ENCODE assay signal across 30 cellular contexts in the genomic region with DNA sequence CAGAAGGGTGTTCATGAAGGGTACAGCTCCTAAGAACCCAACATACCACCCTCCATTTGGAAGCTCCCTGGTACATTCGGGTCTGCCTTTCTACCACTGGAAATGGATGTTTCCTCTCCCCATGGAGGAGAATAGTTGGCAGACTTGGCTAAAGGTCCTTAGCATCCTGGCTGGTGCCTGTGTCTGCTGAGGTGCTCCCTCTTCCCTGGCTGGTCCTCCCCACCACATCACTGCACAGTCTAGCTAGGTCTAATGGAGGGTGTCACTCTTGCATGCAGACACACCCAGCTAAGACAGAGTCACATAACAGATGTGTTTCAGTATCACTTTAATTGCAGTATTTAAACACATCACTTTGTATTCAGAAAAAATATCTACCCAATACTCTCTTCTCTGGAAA. TPM values are rescaled to one million over a fixed set of nuclear protein-coding genes. Genes with fewer than 3 reads are reported as not detected.
DNase-seq lines count a peak whose midpoint lies in the region; ATAC-seq and TF ChIP-seq lines count a peak whose summit lies in the region.
"Had no signal": no experiment of that assay in that cellular context is flagged by ENCODE, and none has a peak within 500 bp of the region (broad histone marks: within the 10 kb centered on the region; RNA-seq: fewer than 3 reads in every experiment).

No MANE protein-coding gene starts in this region.

- DNase-seq in Caco-2 (no peak), esophagus muscularis mucosa (ENCODE audit: extremely low spot score) (no peak), testis (no peak)
- DNase-seq in stimulated activated effector memory CD8-positive, alpha-beta T cell treated with anti-CD3 and anti-CD28 coated beads, Interleukin-12 subunit alpha, Interleukin-12 subunit beta, amount 100 ng/mL, for 72 hours (ENCODE audit: low spot score in 2 of 2): no peak
- no peak for DNase-seq in stimulated activated CD8-positive, alpha-beta memory T cell treated with anti-CD3 and anti-CD28 coated beads, Interleukin-4, amount 100 ng/mL, for 48 hours
- DNase-seq: activated CD4-positive, alpha-beta memory T cell treated with anti-CD3 and anti-CD28 coated beads for 36 hours; activated CD4-positive, CD25-positive, alpha-beta regulatory T cell treated with anti-CD3 and anti-CD28 coated beads, Interleukin-2, amount 50 U/mL, for 72 hours; activated CD8-positive, alpha-beta memory T cell treated with anti-CD3 and anti-CD28 coated beads, Interleukin-2, amount 50 U/mL, for 48 hours; activated naive CD4-positive, alpha-beta T cell treated with anti-CD3 and anti-CD28 coated beads, Interleukin-2, amount 50 U/mL, for 16 hours; brain microvascular endothelial cell; DMS79 treated with DMSO at 0.1 percent for 48 hours; GF-D8; HCEC 1CT; head of caudate nucleus; kidney; lower lobe of right lung; mucosa of descending colon; NCI-H146; NCI-H345; pancreas; SHP77; spleen; stimulated activated CD4-positive, alpha-beta T cell treated with anti-CD3 and anti-CD28 coated beads, Interleukin-2, amount 100 ng/mL, for 24 hours; stimulated activated naive CD8-positive, alpha-beta T cell treated with anti-CD3 and anti-CD28 coated beads, Interleukin-15, amount 100 ng/mL, for 72 hours; T-helper 17 cell; tibial artery had no signal

- BruUV-seq in Caco-2 (replicated peaks; lab: Mats Ljungman, UMichigan): no TSS peak

- no peak for TF ChIP-seq EP300 in esophagus muscularis mucosa (IDR thresholded peaks at IDR 0.05)

- H3K4me3 ChIP-seq in Caco-2 (ENCODE audit: low read depth, low read length) (no peak overlapping the region), esophagus muscularis mucosa (no peak overlapping the region), testis (no peak overlapping the region)
- H3K4me3 ChIP-seq: lower lobe of right lung, mucosa of descending colon, pancreas, spleen, tibial artery had no signal

- no peaks in the 10 kb centered on the region for H3K36me3 ChIP-seq in Caco-2 (ENCODE audit: control insufficient read depth, insufficient read depth, low read length)
- H3K36me3 ChIP-seq in KOPT-K1 (ENCODE audit: insufficient read depth, low read length): no peaks in the 10 kb centered on the region
- H3K36me3 ChIP-seq in esophagus muscularis mucosa: peaks cover 0 to 30% (median 6%) of the 10 kb centered on the region in 4 donors
- no peaks in the 10 kb centered on the region for H3K36me3 ChIP-seq in testis (ENCODE audit: low read depth, missing control alignments)
- H3K36me3 ChIP-seq: brain microvascular endothelial cell, lower lobe of right lung, pancreas, spleen, tibial artery had no signal

- no peaks in the 10 kb centered on the region for H3K36me3 Mint-ChIP-seq in Caco-2 (ENCODE audit: insufficient read depth, unreplicated experiment)
- H3K36me3 Mint-ChIP-seq in stimulated activated effector memory CD8-positive, alpha-beta T cell treated with anti-CD3 and anti-CD28 coated beads, Interleukin-12 subunit alpha, Interleukin-12 subunit beta, amount 100 ng/mL, for 72 hours: no peaks in the 10 kb centered on the region
- H3K36me3 Mint-ChIP-seq: activated CD4-positive, alpha-beta memory T cell treated with anti-CD3 and anti-CD28 coated beads for 36 hours had no signal

- H3K27me3 ChIP-seq in Caco-2 (replicated peaks; ENCODE audit: control insufficient read depth, insufficient read depth, low read length) (no peaks in the 10 kb centered on the region), esophagus muscularis mucosa (no peaks in the 10 kb centered on the region), testis (no peaks in the 10 kb centered on the region)
- H3K27me3 ChIP-seq: brain microvascular endothelial cell, pancreas, spleen, tibial artery had no signal

- POLR2A ChIA-PET in Caco-2 (lab: Charles Lee): no interaction called here

- ATAC-seq in stimulated activated effector memory CD8-positive, alpha-beta T cell treated with anti-CD3 and anti-CD28 coated beads, Interleukin-12 subunit alpha, Interleukin-12 subunit beta, amount 100 ng/mL, for 72 hours: no peak
- no peak for ATAC-seq in GM21529 (IDR thresholded peaks at IDR 0.05; ENCODE audit: unreplicated experiment)
- ATAC-seq: lower lobe of right lung; mucosa of descending colon; pancreas; stimulated activated naive CD8-positive, alpha-beta T cell treated with anti-CD3 and anti-CD28 coated beads, Interleukin-15, amount 100 ng/mL, for 72 hours; T-helper 17 cell had no signal

- CTCF ChIA-PET in Caco-2 (lab: Charles Lee): interaction anchor here (1.7 to 4.3 kb wide), 4 partner anchors 11 to 112 kb away, joined by 9 to 113 read pairs (median 32); no protein-coding TSS in a partner anchor

- peaks cover 10% of the 10 kb centered on the region for H3K4me1 ChIP-seq in Caco-2
- H3K4me1 ChIP-seq in esophagus muscularis mucosa: peaks cover 72 to 86% (median 76%) of the 10 kb centered on the region in 4 donors
- H3K4me1 ChIP-seq in testis: peaks cover 30% of the 10 kb centered on the region

- H3K27ac ChIP-seq in KOPT-K1 (ENCODE audit: low read depth, low read length, poor library complexity, severe bottlenecking) (peak overlapping the region; percentile 83), esophagus muscularis mucosa (replicated peaks in 1 of 4) (peak overlapping the region; percentile 68 to 75 (median 73)), testis (no peak overlapping the region)
- H3K27ac ChIP-seq: brain microvascular endothelial cell, epithelial cell of prostate, pancreas had no signal

- intact Hi-C loops in Caco-2 (cut with micrococcal nuclease; ENCODE audit: unreplicated experiment) (loop anchor here (10.0 kb wide), 1 partner anchor 359 kb away; the partner anchor contains the start of gene PLXNA2), esophagus muscularis mucosa (cut with DNase I) (no loop called here), testis (cut with DNase I; ENCODE audit: low total_unique reads) (loop anchor here (5.0 kb wide), 1 partner anchor 76 kb away; no protein-coding TSS in a partner anchor)

- no peak for TF ChIP-seq CTCF in Caco-2 (IDR thresholded peaks at IDR 0.05; ENCODE audit: insufficient read depth in 1 of 2, low read depth in 1 of 2, low read length in 1 of 2, severe bottlenecking in 1 of 2, unreplicated experiment in 1 of 2)
- TF ChIP-seq CTCF in esophagus muscularis mucosa (IDR thresholded peaks at IDR 0.05): no peak
- no peak for TF ChIP-seq CTCF in testis (IDR thresholded peaks at IDR 0.05)

- no peaks in the 10 kb centered on the region for H3K27me3 Mint-ChIP-seq in Caco-2 (ENCODE audit: insufficient read depth, unreplicated experiment)

- WGBS in esophagus muscularis mucosa: 56% methylated on average over 1 of the region's 1 CpG
- 50 to 75% methylated on average over 1 of the region's 1 CpG for WGBS in testis, 2 donors

- TF ChIP-seq POLR2A in esophagus muscularis mucosa (IDR thresholded peaks at IDR 0.05; ENCODE audit: low read depth) (no peak), testis (IDR thresholded peaks at IDR 0.05) (no peak)

- H3K27ac Mint-ChIP-seq in Caco-2 (ENCODE audit: unreplicated experiment): peak overlapping the region; percentile 42
- H3K27ac Mint-ChIP-seq in stimulated activated effector memory CD8-positive, alpha-beta T cell treated with anti-CD3 and anti-CD28 coated beads, Interleukin-12 subunit alpha, Interleukin-12 subunit beta, amount 100 ng/mL, for 72 hours: peak overlapping the region; percentile 60
- H3K27ac Mint-ChIP-seq: activated CD4-positive, alpha-beta memory T cell treated with anti-CD3 and anti-CD28 coated beads for 36 hours; stimulated activated naive CD8-positive, alpha-beta T cell treated with anti-CD3 and anti-CD28 coated beads, Interleukin-15, amount 100 ng/mL, for 72 hours; T-helper 17 cell had no signal

- no peaks in the 10 kb centered on the region for H3K9me3 Mint-ChIP-seq in Caco-2 (ENCODE audit: unreplicated experiment)
- H3K9me3 Mint-ChIP-seq in stimulated activated effector memory CD8-positive, alpha-beta T cell treated with anti-CD3 and anti-CD28 coated beads, Interleukin-12 subunit alpha, Interleukin-12 subunit beta, amount 100 ng/mL, for 72 hours: no peaks in the 10 kb centered on the region
- H3K9me3 Mint-ChIP-seq: activated CD4-positive, alpha-beta memory T cell treated with anti-CD3 and anti-CD28 coated beads for 36 hours; neural crest cell; stimulated activated naive CD8-positive, alpha-beta T cell treated with anti-CD3 and anti-CD28 coated beads, Interleukin-15, amount 100 ng/mL, for 72 hours had no signal

- H3K9me3 ChIP-seq in Caco-2: no peaks in the 10 kb centered on the region
- H3K9me3 ChIP-seq in KOPT-K1 (ENCODE audit: insufficient read depth, low read length, poor library complexity, severe bottlenecking): no peaks in the 10 kb centered on the region
- no peaks in the 10 kb centered on the region for H3K9me3 ChIP-seq in esophagus muscularis mucosa
- H3K9me3 ChIP-seq in testis: no peaks in the 10 kb centered on the region
- H3K9me3 ChIP-seq: lower lobe of right lung, mucosa of descending colon, pancreas, spleen, tibial artery had no signal

- H3K4me3 Mint-ChIP-seq in Caco-2 (ENCODE audit: unreplicated experiment): no peak overlapping the region
- H3K4me3 Mint-ChIP-seq in stimulated activated effector memory CD8-positive, alpha-beta T cell treated with anti-CD3 and anti-CD28 coated beads, Interleukin-12 subunit alpha, Interleukin-12 subunit beta, amount 100 ng/mL, for 72 hours: no peak overlapping the region
- H3K4me3 Mint-ChIP-seq: activated CD4-positive, alpha-beta memory T cell treated with anti-CD3 and anti-CD28 coated beads for 36 hours; neural crest cell; stimulated activated naive CD8-positive, alpha-beta T cell treated with anti-CD3 and anti-CD28 coated beads, Interleukin-15, amount 100 ng/mL, for 72 hours had no signal

- peaks cover 6% of the 10 kb centered on the region for H3K4me1 Mint-ChIP-seq in Caco-2 (ENCODE audit: low read depth, unreplicated experiment)
- peaks cover 38% of the 10 kb centered on the region for H3K4me1 Mint-ChIP-seq in stimulated activated effector memory CD8-positive, alpha-beta T cell treated with anti-CD3 and anti-CD28 coated beads, Interleukin-12 subunit alpha, Interleukin-12 subunit beta, amount 100 ng/mL, for 72 hours

RNA-seq across cellular contexts. Expression of gene CD34, which starts 24.7 kb away (rescaled TPM):
- total RNA-seq in Caco-2 (2022): not detected in 2 replicates
- total RNA-seq in esophagus muscularis mucosa: 100 to 1,000 TPM in 2 of 4 donors, 10 to 100 TPM in 2; 70.2 to 136 (median 93.3) TPM
- total RNA-seq in testis: 10 to 100 TPM; 28.3 to 32.5 TPM
- 70.7 TPM for polyA plus RNA-seq in testis (ENCODE audit: insufficient read depth, low read depth, low replicate concordance)
- total RNA-seq: activated CD4-positive, alpha-beta memory T cell treated with anti-CD3 and anti-CD28 coated beads for 36 hours had no signal

Comparison
In these comparisons a context has a peak if more than half of its experiments do, and no peak if none do; other contexts are left out.
1. H3K27ac ChIP-seq: peak in KOPT-K1 (single experiment) and esophagus muscularis mucosa (4 of 4); none in testis (0 of 2).
2. RNA of gene CD34, which starts 24.7 kb away (total RNA-seq): 70.2 to 136 TPM in esophagus muscularis mucosa and 28.3 to 32.5 TPM in testis; not detected in Caco-2; every median in the first group is over 10 times any median in the second.